In the genomic region with DNA sequence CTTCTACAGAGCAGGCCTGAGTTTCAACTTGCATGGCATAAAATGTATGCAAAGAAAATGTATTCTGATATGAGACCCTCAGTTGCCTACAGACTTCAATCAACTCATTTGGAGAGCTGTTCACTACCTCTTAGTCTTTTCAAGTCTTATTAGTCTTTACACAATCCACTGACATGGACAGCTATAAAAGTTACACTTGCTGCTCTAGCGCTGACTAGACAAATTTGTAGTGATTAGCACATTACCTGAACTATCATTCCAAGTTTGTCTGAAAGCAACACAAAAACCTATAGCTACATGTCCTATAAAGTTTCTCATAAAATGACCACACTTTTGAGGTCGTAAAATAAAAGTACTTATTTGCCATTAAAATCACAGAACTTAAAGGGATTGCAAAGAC, we compare ENCODE assay signal across 14 cellular contexts.
DNase-seq lines count a peak whose midpoint lies in the region; ATAC-seq, FAIRE-seq and TF ChIP-seq lines count a peak whose summit lies in the region.
"Had no signal": no experiment of that assay in that cellular context is flagged by ENCODE, and none has a peak within 500 bp of the region (broad histone marks: within the 10 kb centered on the region; RNA-seq: fewer than 3 reads in every experiment).

No MANE protein-coding gene starts in this region.

- no peak for FAIRE-seq in endothelial cell of umbilical vein (lab: Jason Lieb, UNC)
- FAIRE-seq: GM12892 had no signal

- TF ChIP-seq POLR2A in endothelial cell of umbilical vein (IDR thresholded peaks at IDR 0.05; ENCODE audit: low read depth, low read length) (no peak), stomach (IDR thresholded peaks at IDR 0.05) (no peak)

- no peaks in the 10 kb centered on the region for H3K9me3 ChIP-seq in endothelial cell of umbilical vein (replicated peaks; ENCODE audit: control insufficient read depth, insufficient read depth, low read length)
- H3K9me3 ChIP-seq in stomach: no peaks in the 10 kb centered on the region

- no peak overlapping the region for H2AFZ ChIP-seq in ACC112 (ENCODE audit: low read length, unreplicated experiment)
- no peak overlapping the region for H2AFZ ChIP-seq in endothelial cell of umbilical vein (ENCODE audit: low read depth, low read length)

- H3K27me3 ChIP-seq in ACC112 (ENCODE audit: insufficient read depth, low read length): no peaks in the 10 kb centered on the region
- H3K27me3 ChIP-seq in endothelial cell of umbilical vein (ENCODE audit: control insufficient read depth in 2 of 2, insufficient read depth in 2 of 2, low read length in 2 of 2): no peaks in the 10 kb centered on the region
- no peaks in the 10 kb centered on the region for H3K27me3 ChIP-seq in stomach

- H3K4me3 ChIP-seq in ACC112 (ENCODE audit: low read depth, low read length) (peak overlapping the region; percentile 5; the same call in 1 of the 2 replicates), endothelial cell of umbilical vein (replicated peaks in 1 of 3; ENCODE audit: insufficient read depth in 1 of 3, low read depth in 1 of 3, low read length in 3 of 3) (no peak overlapping the region), stomach (no peak overlapping the region)

- no peak for ATAC-seq in HG03196 (IDR thresholded peaks at IDR 0.05; ENCODE audit: unreplicated experiment)

- DNase-seq in HT-29 (ENCODE audit: low spot score) (peak; percentile 18), endothelial cell of umbilical vein (ENCODE audit: low read depth, low spot score) (peak; percentile 18), stomach (no peak), HUDEP-2 (lab: John Stamatoyannopoulos, UW; ENCODE audit: unreplicated experiment in 76 of 76) (no peak)
- DNase-seq: H7, MV-4-11, NCI-H1417, NCI-H187 treated with DMSO at 0.1 percent for 48 hours, RPMI8226 had no signal

- H3K4me2 ChIP-seq in endothelial cell of umbilical vein (ENCODE audit: insufficient read depth, low read length): peak overlapping the region; percentile 89

- no peak for TF ChIP-seq EP300 in stomach (IDR thresholded peaks at IDR 0.05)

- CTCF ChIA-PET in endothelial cell of umbilical vein (lab: Charles Lee): interaction anchor here (0.8 to 3.2 kb wide), 15 partner anchors 7 to 263 kb away, joined by 3 to 23 read pairs (median 5); no protein-coding TSS in a partner anchor

- no peak overlapping the region for H3K9ac ChIP-seq in endothelial cell of umbilical vein (replicated peaks; ENCODE audit: extremely low read depth, insufficient read depth, low read length)

- peak overlapping the region; percentile 88 for H3K27ac ChIP-seq in ACC112 (ENCODE audit: low read depth, low read length)
- H3K27ac ChIP-seq in endothelial cell of umbilical vein (ENCODE audit: insufficient read depth, low read depth, low read length): peak overlapping the region; percentile 28
- H3K27ac ChIP-seq in stomach: no peak overlapping the region

- H3K9me1 ChIP-seq in endothelial cell of umbilical vein (replicated peaks; ENCODE audit: control insufficient read depth, extremely low read depth, insufficient read depth, low read length): no peaks in the 10 kb centered on the region

- peaks cover 24% of the 10 kb centered on the region for H3K79me2 ChIP-seq in ACC112 (ENCODE audit: control insufficient read depth, insufficient read depth, low read length, unreplicated experiment)
- H3K79me2 ChIP-seq in endothelial cell of umbilical vein (ENCODE audit: control insufficient read depth, insufficient read depth, low read length): peaks cover 3% of the 10 kb centered on the region

- peaks cover 70% of the 10 kb centered on the region for H3K4me1 Mint-ChIP-seq in nephron
- H3K4me1 Mint-ChIP-seq: CD14-positive monocyte had no signal

- no peak for TF ChIP-seq CTCF in endothelial cell of umbilical vein (IDR thresholded peaks at IDR 0.05; ENCODE audit: extremely low read depth in 1 of 2, insufficient read depth in 1 of 2, low read depth in 1 of 2, low read length in 2 of 2)
- TF ChIP-seq CTCF in nephron (IDR thresholded peaks at IDR 0.05; ENCODE audit: unreplicated experiment in 3 of 3): no peak
- no peak for TF ChIP-seq CTCF in stomach (IDR thresholded peaks at IDR 0.05)

- no TSS peak for BruUV-seq in endothelial cell of umbilical vein (replicated peaks; lab: Mats Ljungman, UMichigan)

- H4K20me1 ChIP-seq in endothelial cell of umbilical vein (replicated peaks; ENCODE audit: control insufficient read depth, extremely low read depth, insufficient read depth, low read length): no peaks in the 10 kb centered on the region

- H3K4me3 Mint-ChIP-seq in nephron: no peak overlapping the region
- H3K4me3 Mint-ChIP-seq: CD14-positive monocyte had no signal

- H3K9me3 Mint-ChIP-seq in nephron: no peaks in the 10 kb centered on the region
- H3K9me3 Mint-ChIP-seq: CD14-positive monocyte had no signal

- 83 to 96% (median 92%) methylated on average over 2 of the region's 2 CpGs for WGBS in stomach, 5 donors

- H3K36me3 ChIP-seq in ACC112 (ENCODE audit: insufficient read depth, low read length) (no peaks in the 10 kb centered on the region), endothelial cell of umbilical vein (ENCODE audit: control insufficient read depth in 2 of 2, extremely low read depth in 1 of 2, insufficient read depth in 2 of 2, low read length in 2 of 2) (no peaks in the 10 kb centered on the region), stomach (no peaks in the 10 kb centered on the region)

- H3K27ac Mint-ChIP-seq in nephron: peak overlapping the region in 2 of 3 experiments; percentile 68 to 79
- H3K27ac Mint-ChIP-seq: CD14-positive monocyte had no signal

- POLR2A ChIA-PET in endothelial cell of umbilical vein (lab: Charles Lee): interaction anchor here (0.5 to 1.1 kb wide), 2 partner anchors 9 to 56 kb away, joined by 4 to 5 read pairs; no protein-coding TSS in a partner anchor

- intact Hi-C loops in endothelial cell of umbilical vein (cut with micrococcal nuclease) (no loop called here), stomach (cut with DNase I; ENCODE audit: low total_unique reads) (no loop called here)

- dilution Hi-C loops in endothelial cell of umbilical vein (cut with MboI; ENCODE audit: extremely low pct_ligation_motif_present, low sequenced_read_pairs): no loop called here

- H3K4me1 ChIP-seq in ACC112 (ENCODE audit: control insufficient read depth, insufficient read depth, low read length, unreplicated experiment) (peaks cover 40% of the 10 kb centered on the region), endothelial cell of umbilical vein (ENCODE audit: control insufficient read depth, extremely low read depth, insufficient read depth, low read length) (peaks cover 30% of the 10 kb centered on the region), stomach (peaks cover 0 to 46% (median 19%) of the 10 kb centered on the region in 4 donors)

- no peaks in the 10 kb centered on the region for H3K36me3 Mint-ChIP-seq in nephron (ENCODE audit: low read depth)
- H3K36me3 Mint-ChIP-seq: CD14-positive monocyte had no signal

- H3K27me3 Mint-ChIP-seq in nephron (ENCODE audit: low read depth): no peaks in the 10 kb centered on the region

TF ChIP-seq in endothelial cell of umbilical vein, 7 proteins besides CTCF, POLR2A, EP300 and RAD21:
- TF ChIP-seq POLR2AphosphoS5 (IDR thresholded peaks at IDR 0.05; ENCODE audit: insufficient read depth, low read depth, low read length): no peak

Comparison
In these comparisons a context has a peak if more than half of its experiments do, and no peak if none do; other contexts are left out.
1. H3K27ac ChIP-seq: peak in ACC112 (single experiment) and endothelial cell of umbilical vein (single experiment); none in stomach (0 of 5).
2. DNase-seq: peak in HT-29 (single experiment) and endothelial cell of umbilical vein (single experiment); none in stomach (single experiment) and HUDEP-2 (0 of 76).